ENCODE assay signal across 12 cellular contexts in genomic region chr3:138078901-138079344, GRCh38. TPM values are rescaled to one million over a fixed set of nuclear protein-coding genes. Genes with fewer than 3 reads are reported as not detected.
A peak's percentile ranks its signal among the peaks of the same experiment; 100 is the strongest.
DNase-seq lines count a peak whose midpoint lies in the region; ATAC-seq and TF ChIP-seq lines count a peak whose summit lies in the region.
"Had no signal": no experiment of that assay in that cellular context is flagged by ENCODE, and none has a peak within 500 bp of the region (broad histone marks: within the 10 kb centered on the region; RNA-seq: fewer than 3 reads in every experiment).

No MANE protein-coding gene starts in this region.

- no peaks in the 10 kb centered on the region for H3K9me3 Mint-ChIP-seq in activated CD4-positive, alpha-beta T cell treated with anti-CD3 and anti-CD28 coated beads, Interleukin-2, amount 10 ng/mL, durations not matched to agents 24 days and 14 days
- H3K9me3 Mint-ChIP-seq: activated naive CD4-positive, alpha-beta T cell treated with anti-CD3 and anti-CD28 coated beads, Interleukin-2, amount 50 U/mL, for 24 hours had no signal

- peak overlapping the region; percentile 34 for H3K9ac ChIP-seq in skeletal muscle satellite cell (ENCODE audit: low read depth, low read length)

- DNase-seq in activated CD4-positive, alpha-beta T cell treated with anti-CD3 and anti-CD28 coated beads for 48 hours, result peak; percentile 52
- DNase-seq in activated CD4-positive, alpha-beta T cell treated with anti-CD3 and anti-CD28 coated beads, Interleukin-2, amount 10 ng/mL, durations not matched to agents 24 days and 14 days, result no peak
- peak; percentile 91 for DNase-seq in NOMO-1 treated with DMSO at 0.1 percent for 48 hours (lab: John Stamatoyannopoulos, UW; ENCODE audit: unreplicated experiment)
- DNase-seq in epithelial cell of esophagus (ENCODE audit: low read depth), result peak; percentile 94
- no peak for DNase-seq in hippocampal formation (lab: John Stamatoyannopoulos, UW)
- DNase-seq: BE2C, NCI-H1092 treated with DMSO at 0.1 percent for 48 hours, ovary had no signal

- H3K27ac Mint-ChIP-seq in activated CD4-positive, alpha-beta T cell treated with anti-CD3 and anti-CD28 coated beads, Interleukin-2, amount 10 ng/mL, durations not matched to agents 24 days and 14 days, result no peak overlapping the region
- H3K27ac Mint-ChIP-seq: activated naive CD4-positive, alpha-beta T cell treated with anti-CD3 and anti-CD28 coated beads, Interleukin-2, amount 50 U/mL, for 24 hours had no signal

- no peaks in the 10 kb centered on the region for H3K9me3 ChIP-seq in skeletal muscle satellite cell (replicated peaks; ENCODE audit: low read length)
- H3K9me3 ChIP-seq: BE2C, ovary had no signal

- ATAC-seq in GM18511 (IDR thresholded peaks at IDR 0.05; ENCODE audit: unreplicated experiment) (no peak), HG02571 (IDR thresholded peaks at IDR 0.05; ENCODE audit: unreplicated experiment) (no peak)

- TF ChIP-seq CTCF in epithelial cell of esophagus (IDR thresholded peaks at IDR 0.05; ENCODE audit: insufficient read depth, low read depth, low read length, missing control alignments), result no peak

- H3K4me1 ChIP-seq in skeletal muscle satellite cell (ENCODE audit: control insufficient read depth, insufficient read depth, low read length), result peaks cover 54% of the 10 kb centered on the region
- H3K4me1 ChIP-seq: BE2C had no signal

- H3K36me3 ChIP-seq in skeletal muscle satellite cell (ENCODE audit: insufficient read depth, low read length), result peaks cover 42% of the 10 kb centered on the region
- H3K36me3 ChIP-seq: BE2C, ovary had no signal

- no peaks in the 10 kb centered on the region for H3K36me3 Mint-ChIP-seq in activated CD4-positive, alpha-beta T cell treated with anti-CD3 and anti-CD28 coated beads, Interleukin-2, amount 10 ng/mL, durations not matched to agents 24 days and 14 days (ENCODE audit: low read depth)
- H3K36me3 Mint-ChIP-seq: activated naive CD4-positive, alpha-beta T cell treated with anti-CD3 and anti-CD28 coated beads, Interleukin-2, amount 50 U/mL, for 24 hours had no signal

- H3K27me3 Mint-ChIP-seq in activated CD4-positive, alpha-beta T cell treated with anti-CD3 and anti-CD28 coated beads, Interleukin-2, amount 10 ng/mL, durations not matched to agents 24 days and 14 days, result no peaks in the 10 kb centered on the region
- H3K27me3 Mint-ChIP-seq: activated naive CD4-positive, alpha-beta T cell treated with anti-CD3 and anti-CD28 coated beads, Interleukin-2, amount 50 U/mL, for 24 hours had no signal

- intact Hi-C loops in activated CD4-positive, alpha-beta T cell treated with anti-CD3 and anti-CD28 coated beads, Interleukin-2, amount 10 ng/mL, durations not matched to agents 24 days and 14 days (cut with micrococcal nuclease), result loop anchor here (10.0 kb wide), 1 partner anchor 516 kb away; the partner anchor contains the start of gene CEP70

- no peak overlapping the region for H3K4me3 ChIP-seq in epithelial cell of esophagus (ENCODE audit: low read length)
- no peak overlapping the region for H3K4me3 ChIP-seq in skeletal muscle satellite cell (ENCODE audit: low read length)
- H3K4me3 ChIP-seq: ovary had no signal

- no peak overlapping the region for H3K4me3 Mint-ChIP-seq in activated CD4-positive, alpha-beta T cell treated with anti-CD3 and anti-CD28 coated beads, Interleukin-2, amount 10 ng/mL, durations not matched to agents 24 days and 14 days
- H3K4me3 Mint-ChIP-seq: activated naive CD4-positive, alpha-beta T cell treated with anti-CD3 and anti-CD28 coated beads, Interleukin-2, amount 50 U/mL, for 24 hours had no signal

- H3K27me3 ChIP-seq in skeletal muscle satellite cell (ENCODE audit: control insufficient read depth, insufficient read depth, low read length), result no peaks in the 10 kb centered on the region
- H3K27me3 ChIP-seq: BE2C, ovary had no signal

- peak overlapping the region; percentile 50 for H3K4me2 ChIP-seq in skeletal muscle satellite cell (ENCODE audit: low read length)

- H3K4me1 Mint-ChIP-seq in activated CD4-positive, alpha-beta T cell treated with anti-CD3 and anti-CD28 coated beads, Interleukin-2, amount 10 ng/mL, durations not matched to agents 24 days and 14 days, result peaks cover 34% of the 10 kb centered on the region

RNA-seq across cellular contexts. Expression of gene DZIP1L, which starts 36.5 kb away (rescaled TPM):
- total RNA-seq in activated CD4-positive, alpha-beta T cell treated with anti-CD3 and anti-CD28 coated beads, Interleukin-2, amount 10 ng/mL, durations not matched to agents 24 days and 14 days, result 0.09 TPM in 1 of 2 replicates, not detected in the other
- 18.3 and 21.8 TPM in 2 replicates for total RNA-seq in skeletal muscle satellite cell (2012; rRNA removed)

RNA-seq across cellular contexts. Expression of gene A4GNT, which starts 53.3 kb away (rescaled TPM):
- total RNA-seq in activated CD4-positive, alpha-beta T cell treated with anti-CD3 and anti-CD28 coated beads, Interleukin-2, amount 10 ng/mL, durations not matched to agents 24 days and 14 days, result not detected in 2 replicates
- not detected in 2 replicates for total RNA-seq in skeletal muscle satellite cell (2012; rRNA removed)
- total RNA-seq: ovary had no signal

Comparison
In these comparisons a context has a peak if more than half of its experiments do, and no peak if none do; other contexts are left out.
1. DNase-seq: peak in activated CD4-positive, alpha-beta T cell treated with anti-CD3 and anti-CD28 coated beads for 48 hours (single experiment), NOMO-1 treated with DMSO at 0.1 percent for 48 hours (single experiment) and epithelial cell of esophagus (single experiment); none in activated CD4-positive, alpha-beta T cell treated with anti-CD3 and anti-CD28 coated beads, Interleukin-2, amount 10 ng/mL, durations not matched to agents 24 days and 14 days (single experiment) and hippocampal formation (0 of 2).